ENCODE assay signal across 10 cellular contexts in genomic region chr3:46977811-46978195, GRCh38. TPM values are rescaled to one million over a fixed set of nuclear protein-coding genes. Genes with fewer than 3 reads are reported as not detected.
A peak's percentile ranks its signal among the peaks of the same experiment; 100 is the strongest.
DNase-seq lines count a peak whose midpoint lies in the region; ATAC-seq, FAIRE-seq and TF ChIP-seq lines count a peak whose summit lies in the region.
"Had no signal": no experiment of that assay in that cellular context is flagged by ENCODE, and none has a peak within 500 bp of the region (broad histone marks: within the 10 kb centered on the region; RNA-seq: fewer than 3 reads in every experiment).

No MANE protein-coding gene starts in this region.

- peaks cover 45% of the 10 kb centered on the region for H3K4me1 ChIP-seq in A549
- H3K4me1 ChIP-seq in breast epithelium = peaks cover 8 to 19% of the 10 kb centered on the region in 2 donors

- no peaks in the 10 kb centered on the region for H3K36me3 Mint-ChIP-seq in natural killer cell

- H3K4me3 ChIP-seq in A549 = no peak overlapping the region
- 0 out of 2 replicates have a peak overlapping the region, but pooled peaks have one; percentile 86 for H3K4me3 ChIP-seq in Jurkat, Clone E6-1 (ENCODE audit: low read length)
- H3K4me3 ChIP-seq in breast epithelium = no peak overlapping the region
- H3K4me3 ChIP-seq: mucosa of descending colon had no signal

- no peaks in the 10 kb centered on the region for H3K9me3 ChIP-seq in A549
- no peaks in the 10 kb centered on the region for H3K9me3 ChIP-seq in breast epithelium
- H3K9me3 ChIP-seq: mucosa of descending colon had no signal

- peak overlapping the region; percentile 91 to 97 for H3K27ac ChIP-seq in A549
- peak overlapping the region; percentile 89 to 95 for H3K27ac ChIP-seq in breast epithelium

- intact Hi-C loops in breast epithelium (cut with DNase I; ENCODE audit: low total_unique reads) = loop anchor here (1.0 kb wide), 1 partner anchor 34 kb away; no protein-coding TSS in a partner anchor
- intact Hi-C loops in natural killer cell (cut with micrococcal nuclease) = loop anchor here (2.0 to 5.0 kb wide), 3 partner anchors 49 to 187 kb away; partner anchors contain the start of gene SETD2

- TF ChIP-seq POLR2A in A549 (IDR thresholded peaks at IDR 0.05; ENCODE audit: low read length) = no peak
- TF ChIP-seq POLR2A in breast epithelium (IDR thresholded peaks at IDR 0.05) = no peak
- TF ChIP-seq POLR2A in GM18505 (IDR thresholded peaks at IDR 0.05; ENCODE audit: borderline replicate concordance, extremely low read depth, insufficient read depth, insufficient read length) = no peak

- TF ChIP-seq CTCF in A549 (IDR thresholded peaks at IDR 0.05) (no peak), breast epithelium (IDR thresholded peaks at IDR 0.05) (no peak), natural killer cell (IDR thresholded peaks at IDR 0.05) (no peak)

- peak overlapping the region; percentile 96 for H3K4me3 Mint-ChIP-seq in natural killer cell

- H3K27ac Mint-ChIP-seq in natural killer cell = peak overlapping the region; percentile 94

- CTCF ChIA-PET in A549 (lab: Yijun Ruan, JAX) = interaction anchor here (0.8 to 1.8 kb wide), 7 partner anchors 21 to 69 kb away, joined by 3 to 5 read pairs (median 3); no protein-coding TSS in a partner anchor

- H3K4me2 ChIP-seq in A549 = peak overlapping the region; percentile 81; the same call in 2 of the 3 replicates

- POLR2A ChIA-PET in A549 (lab: Yijun Ruan, JAX) = interaction anchor here (0.9 to 2.0 kb wide), 2 partner anchors 43 to 52 kb away, joined by 3 to 4 read pairs; no protein-coding TSS in a partner anchor

- no peaks in the 10 kb centered on the region for H3K27me3 Mint-ChIP-seq in natural killer cell (ENCODE audit: low read depth in 2 of 2)

- H3K9me3 Mint-ChIP-seq in natural killer cell = no peaks in the 10 kb centered on the region

- FAIRE-seq in A549 (lab: Jason Lieb, UNC) = no peak

- no peaks in the 10 kb centered on the region for H3K36me3 ChIP-seq in breast epithelium

- DNase-seq in A549 (ENCODE audit: low read depth in 1 of 2, low spot score in 1 of 2) = no peak
- no peak for DNase-seq in Jurkat, Clone E6-1 (ENCODE audit: low read depth, low spot score)
- DNase-seq in breast epithelium (ENCODE audit: low spot score in 2 of 2) = peak in 1 of 2 donors; percentile 49
- DNase-seq in natural killer cell = no peak
- DNase-seq: stimulated activated CD4-positive, alpha-beta T cell treated with anti-CD3 and anti-CD28 coated beads, Interleukin-4, amount 100 ng/mL, for 4 hours had no signal

- no peaks in the 10 kb centered on the region for H3K27me3 ChIP-seq in breast epithelium

- TF ChIP-seq RAD21 in A549 (conservative IDR thresholded peaks at IDR 0.05 in 1 of 2, IDR thresholded peaks at IDR 0.05 in 1 of 2) = no peak

- TF ChIP-seq EP300 in A549 (IDR thresholded peaks at IDR 0.05) = no peak

- peaks cover 54 to 67% of the 10 kb centered on the region in 2 donors for H3K4me1 Mint-ChIP-seq in natural killer cell

- ATAC-seq in A549 (no peak), natural killer cell (no peak), GM19023 (IDR thresholded peaks at IDR 0.05; ENCODE audit: unreplicated experiment) (no peak), GM18511 (IDR thresholded peaks at IDR 0.05; ENCODE audit: unreplicated experiment) (no peak), GM18505 (IDR thresholded peaks at IDR 0.05; ENCODE audit: unreplicated experiment) (no peak), HG02981 (IDR thresholded peaks at IDR 0.05; ENCODE audit: unreplicated experiment) (no peak)
- ATAC-seq: mucosa of descending colon had no signal

- 100% methylated on average over 4 of the region's 5 CpGs for WGBS in A549 (ENCODE audit: missing lambda C conversion rate)

TF ChIP-seq in A549, 52 proteins besides CTCF, POLR2A, EP300 and RAD21:
- TF ChIP-seq RCOR1 (IDR thresholded peaks at IDR 0.05; ENCODE audit: low read depth, low read length) (no peak), CHD2 (IDR thresholded peaks at IDR 0.05; ENCODE audit: low read length, partially characterized antibody) (no peak), CBX2 (IDR thresholded peaks at IDR 0.05; ENCODE audit: borderline replicate concordance, low read depth) (no peak), MAZ (IDR thresholded peaks at IDR 0.05; ENCODE audit: borderline replicate concordance, low read depth, low read length) (no peak), HDAC2 (IDR thresholded peaks at IDR 0.05) (no peak), CBX8 (IDR thresholded peaks at IDR 0.05) (no peak), ZC3H11A (IDR thresholded peaks at IDR 0.05) (no peak), REST (IDR thresholded peaks at IDR 0.05) (no peak), ATOH8 (CRISPR knock-in tag; IDR thresholded peaks at IDR 0.05; ENCODE audit: low read depth) (no peak), JUN (IDR thresholded peaks at IDR 0.05) (no peak), FOXS1 (CRISPR knock-in tag; IDR thresholded peaks at IDR 0.05) (no peak), GATA3 (IDR thresholded peaks at IDR 0.05; ENCODE audit: borderline replicate concordance) (no peak), POLR2AphosphoS2 (conservative IDR thresholded peaks at IDR 0.05; ENCODE audit: low read length) (no peak), NPAS2 (CRISPR knock-in tag; IDR thresholded peaks at IDR 0.05; ENCODE audit: borderline replicate concordance) (no peak), HOXB5 (CRISPR knock-in tag; IDR thresholded peaks at IDR 0.05) (no peak), CHD4 (IDR thresholded peaks at IDR 0.05; ENCODE audit: borderline replicate concordance) (no peak), ESRRA (IDR thresholded peaks at IDR 0.05; ENCODE audit: borderline replicate concordance, low read length) (no peak), ZSCAN20 (CRISPR knock-in tag; IDR thresholded peaks at IDR 0.05) (no peak)
TF ChIP-seq in A549: peak in this region for 0.

RNA-seq across cellular contexts. Expression of gene CCDC12, which starts 1.3 kb away (rescaled TPM):
- polyA plus RNA-seq in A549 (2011; rRNA removed) (21.7 and 34.8 TPM in 2 replicates), A549 (2017; fragmentation: RNase III; extraction: RNeasy Plus Mini Kit Qiagen cat#74134 plus additional on column Dnase treatment) (74.2 to 81.0 TPM (median 79.2 TPM) in 3 replicates)
- polyA plus RNA-seq in A549 (2012; cell fraction: cytosol; rRNA removed) = 53.8 and 83.7 TPM in 2 replicates
- 44.0 and 54.7 TPM in 2 replicates for polyA plus RNA-seq in A549 (2012; cell fraction: nucleus; rRNA removed)
- 30.5 and 33.9 TPM in 2 replicates for polyA minus RNA-seq in A549 (2011; rRNA and poly(A)+ RNA removed)
- polyA plus RNA-seq in Jurkat, Clone E6-1 (2012; ENCODE audit: insufficient read depth, insufficient read length) = 85.1 TPM
- total RNA-seq in breast epithelium (10 to 100 TPM; 27.0 to 50.2 (median 43.9) TPM), natural killer cell (100 to 1,000 TPM; 104 to 114 (median 111) TPM)

RNA-seq across cellular contexts. Expression of gene NBEAL2, which starts 1.7 kb away (rescaled TPM):
- polyA plus RNA-seq in A549 (2011; rRNA removed) (9.6 and 13.3 TPM in 2 replicates), A549 (2017; fragmentation: RNase III; extraction: RNeasy Plus Mini Kit Qiagen cat#74134 plus additional on column Dnase treatment) (43.4 to 54.0 TPM (median 47.3 TPM) in 3 replicates)
- 45.5 and 60.4 TPM in 2 replicates for polyA plus RNA-seq in A549 (2012; cell fraction: cytosol; rRNA removed)
- polyA plus RNA-seq in A549 (2012; cell fraction: nucleus; rRNA removed) = 409 and 469 TPM in 2 replicates
- 14.9 and 24.5 TPM in 2 replicates for polyA minus RNA-seq in A549 (2011; rRNA and poly(A)+ RNA removed)
- 116 TPM for polyA plus RNA-seq in Jurkat, Clone E6-1 (2012; ENCODE audit: insufficient read depth, insufficient read length)
- total RNA-seq in breast epithelium (10 to 100 TPM; 16.8 to 58.3 (median 54.4) TPM), natural killer cell (100 to 1,000 TPM; 453 to 536 (median 532) TPM)

Comparison
In these comparisons a context has a peak if more than half of its experiments do, and no peak if none do; other contexts are left out.
1. RNA of gene NBEAL2, which starts 1.7 kb away (total RNA-seq): 453 to 536 TPM in natural killer cell; 16.8 to 58.3 TPM in breast epithelium; every median in the first group is over 4 times any median in the second.